Comparison of ENCODE assay signal across 36 cellular contexts in the genomic region with DNA sequence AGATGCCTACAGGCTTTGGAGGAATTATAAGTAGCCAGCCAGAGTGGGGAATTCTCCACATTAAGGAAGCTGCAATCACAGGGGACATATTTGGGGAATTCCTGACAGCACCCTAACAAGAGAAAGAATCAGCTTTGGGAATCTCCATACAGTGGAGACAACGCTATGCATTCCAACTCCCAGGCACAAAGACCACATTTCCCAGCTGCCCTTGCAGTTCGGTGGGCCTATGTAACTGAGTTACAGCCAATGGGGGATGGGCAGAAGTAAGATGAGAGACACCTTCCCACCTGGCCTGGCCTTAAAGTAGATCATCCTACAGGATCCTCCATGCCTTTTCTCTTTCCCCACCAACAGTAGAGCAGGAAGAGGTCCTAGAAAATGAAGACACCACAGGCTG. TPM values are rescaled to one million over a fixed set of nuclear protein-coding genes. Genes with fewer than 3 reads are reported as not detected.
"Had no signal": no experiment of that assay in that cellular context is flagged by ENCODE, and none has a peak within 500 bp of the region (broad histone marks: within the 10 kb centered on the region; RNA-seq: fewer than 3 reads in every experiment).

No MANE protein-coding gene starts in this region.

- H3K4me1 Mint-ChIP-seq: activated CD4-positive, alpha-beta memory T cell treated with anti-CD3 and anti-CD28 coated beads, Interleukin-2, amount 10 ng/mL, durations not matched to agents 7 days and 5 days; activated CD8-positive, alpha-beta memory T cell treated with anti-CD3 and anti-CD28 coated beads, Interleukin-2, amount 10 ng/mL, durations not matched to agents 7 days and 5 days; activated naive CD8-positive, alpha-beta T cell treated with anti-CD3 and anti-CD28 coated beads for 36 hours; activated T-helper 17 cell treated with anti-CD3 and anti-CD28 coated beads, Interleukin-2, amount 50 U/mL, for 72 hours; central memory CD8-positive, alpha-beta T cell had no signal

- H3K4me3 ChIP-seq: cardiac muscle cell, SJCRH30, SK-N-MC had no signal

- H3K4me3 Mint-ChIP-seq: activated CD4-positive, alpha-beta memory T cell treated with anti-CD3 and anti-CD28 coated beads, Interleukin-2, amount 10 ng/mL, durations not matched to agents 7 days and 5 days; activated CD8-positive, alpha-beta memory T cell treated with anti-CD3 and anti-CD28 coated beads, Interleukin-2, amount 10 ng/mL, durations not matched to agents 7 days and 5 days; activated naive CD8-positive, alpha-beta T cell treated with anti-CD3 and anti-CD28 coated beads for 36 hours; activated T-cell treated with anti-CD3 and anti-CD28 coated beads, Interleukin-2, amount 50 U/mL, for 72 hours; activated T-helper 17 cell treated with anti-CD3 and anti-CD28 coated beads, Interleukin-2, amount 50 U/mL, for 72 hours; central memory CD8-positive, alpha-beta T cell; T-helper 1 cell treated with Interleukin-12 subunit alpha and Interleukin-12 subunit beta and Interleukin-4 antibody, amounts not matched to agents 30 μg/mL and 1 μg/mL, for 36 hours; T-helper 2 cell treated with Interferon-gamma antibody and Interleukin-4, amounts not matched to agents 5 μg/mL and 100 μg/mL, for 36 hours had no signal

- H3K36me3 Mint-ChIP-seq: activated CD8-positive, alpha-beta memory T cell treated with anti-CD3 and anti-CD28 coated beads, Interleukin-2, amount 10 ng/mL, durations not matched to agents 7 days and 5 days; activated naive CD8-positive, alpha-beta T cell treated with anti-CD3 and anti-CD28 coated beads for 36 hours had no signal

- H3K27me3 ChIP-seq: brain microvascular endothelial cell, cardiac muscle cell, SJCRH30 had no signal

- H3K9me3 Mint-ChIP-seq: activated CD4-positive, alpha-beta memory T cell treated with anti-CD3 and anti-CD28 coated beads, Interleukin-2, amount 10 ng/mL, durations not matched to agents 7 days and 5 days; activated naive CD8-positive, alpha-beta T cell treated with anti-CD3 and anti-CD28 coated beads for 36 hours; activated T-cell treated with anti-CD3 and anti-CD28 coated beads, Interleukin-2, amount 50 U/mL, for 72 hours; activated T-helper 17 cell treated with anti-CD3 and anti-CD28 coated beads, Interleukin-2, amount 50 U/mL, for 72 hours; central memory CD8-positive, alpha-beta T cell; T-helper 1 cell treated with Interleukin-12 subunit alpha and Interleukin-12 subunit beta and Interleukin-4 antibody, amounts not matched to agents 30 μg/mL and 1 μg/mL, for 36 hours; T-helper 2 cell treated with Interferon-gamma antibody and Interleukin-4, amounts not matched to agents 5 μg/mL and 100 μg/mL, for 36 hours had no signal

- H3K27ac Mint-ChIP-seq: activated CD4-positive, alpha-beta memory T cell treated with anti-CD3 and anti-CD28 coated beads, Interleukin-2, amount 10 ng/mL, durations not matched to agents 7 days and 5 days; activated CD8-positive, alpha-beta memory T cell treated with anti-CD3 and anti-CD28 coated beads, Interleukin-2, amount 10 ng/mL, durations not matched to agents 7 days and 5 days; activated naive CD8-positive, alpha-beta T cell treated with anti-CD3 and anti-CD28 coated beads for 36 hours; activated T-cell treated with anti-CD3 and anti-CD28 coated beads, Interleukin-2, amount 50 U/mL, for 72 hours; activated T-helper 17 cell treated with anti-CD3 and anti-CD28 coated beads, Interleukin-2, amount 50 U/mL, for 72 hours; T-helper 1 cell treated with Interleukin-12 subunit alpha and Interleukin-12 subunit beta and Interleukin-4 antibody, amounts not matched to agents 30 μg/mL and 1 μg/mL, for 36 hours; T-helper 2 cell treated with Interferon-gamma antibody and Interleukin-4, amounts not matched to agents 5 μg/mL and 100 μg/mL, for 36 hours had no signal

- ATAC-seq: activated CD8-positive, alpha-beta memory T cell treated with anti-CD3 and anti-CD28 coated beads, Interleukin-2, amount 10 ng/mL, durations not matched to agents 7 days and 5 days; activated T-cell treated with anti-CD3 and anti-CD28 coated beads, Interleukin-2, amount 50 U/mL, for 72 hours; activated T-helper 17 cell treated with anti-CD3 and anti-CD28 coated beads, Interleukin-2, amount 50 U/mL, for 72 hours; Panc1 had no signal

- H3K36me3 ChIP-seq: brain microvascular endothelial cell, cardiac muscle cell, SJCRH30 had no signal

- H3K4me1 ChIP-seq: SJCRH30 had no signal

- H3K27ac ChIP-seq: brain microvascular endothelial cell, cardiac muscle cell, SJCRH30, SK-N-MC had no signal

- DNase-seq: activated CD4-positive, alpha-beta memory T cell treated with anti-CD3 and anti-CD28 coated beads, Interleukin-2, amount 10 ng/mL, durations not matched to agents 7 days and 5 days; activated CD4-positive, alpha-beta T cell treated with anti-CD3 and anti-CD28 coated beads for 4 hours; activated CD4-positive, alpha-beta T cell treated with anti-CD3 and anti-CD28 coated beads, Interleukin-2, amount 50 U/mL, for 1 hour; activated CD4-positive, CD25-positive, alpha-beta regulatory T cell treated with anti-CD3 and anti-CD28 coated beads, Interleukin-2, amount 50 U/mL, for 72 hours; activated CD8-positive, alpha-beta memory T cell treated with anti-CD3 and anti-CD28 coated beads for 24 hours; activated CD8-positive, alpha-beta memory T cell treated with anti-CD3 and anti-CD28 coated beads, Interleukin-2, amount 10 ng/mL, durations not matched to agents 7 days and 5 days; activated effector memory CD4-positive, alpha-beta T cell treated with anti-CD3 and anti-CD28 coated beads, Interleukin-2, amount 50 U/mL, for 16 hours; activated naive CD4-positive, alpha-beta T cell; activated naive CD4-positive, alpha-beta T cell treated with anti-CD3 and anti-CD28 coated beads, Interleukin-2, amount 50 U/mL, for 16 hours; activated naive CD8-positive, alpha-beta T cell treated with anti-CD3 and anti-CD28 coated beads for 36 hours; activated T-cell treated with anti-CD3 and anti-CD28 coated beads, Interleukin-2, amount 50 U/mL, for 1 hour; activated T-cell treated with anti-CD3 and anti-CD28 coated beads, Interleukin-2, amount 50 U/mL, for 72 hours; amniotic stem cell; aorta; brain microvascular endothelial cell; Karpas-422; KBM-7; NCI-H1105; NCI-H1417 treated with DMSO at 0.1 percent for 48 hours; NCI-H1694; NCI-H1930; NCI-H2081 treated with DMSO at 0.1 percent for 48 hours; NCI-H226; NCI-H446 treated with DMSO at 0.1 percent for 48 hours; NCI-H69; SHP77; SJCRH30 had no signal

- H3K27me3 Mint-ChIP-seq: activated CD4-positive, alpha-beta memory T cell treated with anti-CD3 and anti-CD28 coated beads, Interleukin-2, amount 10 ng/mL, durations not matched to agents 7 days and 5 days; activated CD8-positive, alpha-beta memory T cell treated with anti-CD3 and anti-CD28 coated beads, Interleukin-2, amount 10 ng/mL, durations not matched to agents 7 days and 5 days; activated T-helper 17 cell treated with anti-CD3 and anti-CD28 coated beads, Interleukin-2, amount 50 U/mL, for 72 hours; central memory CD8-positive, alpha-beta T cell had no signal

RNA-seq across cellular contexts. Expression of a gene that starts 43.4 kb away (rescaled TPM):
- total RNA-seq: activated CD4-positive, alpha-beta memory T cell treated with anti-CD3 and anti-CD28 coated beads, Interleukin-2, amount 10 ng/mL, durations not matched to agents 7 days and 5 days; activated CD8-positive, alpha-beta memory T cell treated with anti-CD3 and anti-CD28 coated beads, Interleukin-2, amount 10 ng/mL, durations not matched to agents 7 days and 5 days; activated naive CD8-positive, alpha-beta T cell treated with anti-CD3 and anti-CD28 coated beads for 36 hours; activated T-cell treated with anti-CD3 and anti-CD28 coated beads, Interleukin-2, amount 50 U/mL, for 72 hours; activated T-helper 17 cell treated with anti-CD3 and anti-CD28 coated beads, Interleukin-2, amount 50 U/mL, for 72 hours; aorta; MCF 10A; RPMI7951 had no signal
